Comparison of ENCODE assay signal across 19 cellular contexts in genomic region chr19:38910488-38910887, GRCh38. TPM values are rescaled to one million over a fixed set of nuclear protein-coding genes. Genes with fewer than 3 reads are reported as not detected.
DNase-seq lines count a peak whose midpoint lies in the region; FAIRE-seq and TF ChIP-seq lines count a peak whose summit lies in the region.
"Had no signal": no experiment of that assay in that cellular context is flagged by ENCODE, and none has a peak within 500 bp of the region (broad histone marks: within the 10 kb centered on the region; RNA-seq: fewer than 3 reads in every experiment).

No MANE protein-coding gene starts in this region.

- no peaks in the 10 kb centered on the region for H3K27me3 ChIP-seq in osteoblast (ENCODE audit: insufficient read depth, low read length)
- peaks cover 0 to 11% of the 10 kb centered on the region in 2 donors for H3K27me3 ChIP-seq in uterus
- H3K27me3 ChIP-seq: BLaER1 treated with 17β-estradiol and CSF1 and Interleukin-3, amounts not matched to agents 10 nM and 100 nM had no signal

- peaks cover 26 to 35% of the 10 kb centered on the region in 2 experiments for H3K36me3 ChIP-seq in HEK293 (ENCODE audit: control insufficient read depth in 2 of 2, insufficient read depth in 1 of 2, low read length in 2 of 2)
- no peaks in the 10 kb centered on the region for H3K36me3 ChIP-seq in osteoblast (ENCODE audit: insufficient read depth, low read length)
- no peaks in the 10 kb centered on the region for H3K36me3 ChIP-seq in uterus

- no peak overlapping the region for H2AFZ ChIP-seq in osteoblast (ENCODE audit: low read length)
- H2AFZ ChIP-seq: GM23248 had no signal

- H3K4me2 ChIP-seq in osteoblast (ENCODE audit: insufficient read depth, low read length), result no peak overlapping the region
- H3K4me2 ChIP-seq: BLaER1 treated with 17β-estradiol and CSF1 and Interleukin-3, amounts not matched to agents 10 nM and 100 nM had no signal

- CTCF ChIA-PET in activated naive CD4-positive, alpha-beta T cell treated with anti-CD3 and anti-CD28 coated beads, Interleukin-2, amount 10 ng/mL, durations not matched to agents 7 days and 5 days (lab: Charles Lee), result no interaction called here
- CTCF ChIA-PET in HEK293 (lab: Yijun Ruan, JAX), result no interaction called here

- H3K9me3 ChIP-seq in HEK293 (ENCODE audit: control insufficient read depth, insufficient read depth, low read depth, low read length), result no peaks in the 10 kb centered on the region
- H3K9me3 ChIP-seq in osteoblast (ENCODE audit: low read depth, low read length), result no peaks in the 10 kb centered on the region
- H3K9me3 ChIP-seq in uterus, result no peaks in the 10 kb centered on the region

- peak overlapping the region; percentile 80 for H3K27ac Mint-ChIP-seq in activated naive CD4-positive, alpha-beta T cell treated with anti-CD3 and anti-CD28 coated beads, Interleukin-2, amount 50 U/mL, for 24 hours
- no peak overlapping the region for H3K27ac Mint-ChIP-seq in activated naive CD4-positive, alpha-beta T cell treated with anti-CD3 and anti-CD28 coated beads, Interleukin-2, amount 10 ng/mL, durations not matched to agents 7 days and 5 days
- H3K27ac Mint-ChIP-seq in glutamatergic neuron (ENCODE audit: unreplicated experiment), result peak overlapping the region; percentile 33
- H3K27ac Mint-ChIP-seq: H9 had no signal

- no peak for FAIRE-seq in HTR-8/SVneo (lab: Jason Lieb, UNC)
- FAIRE-seq: GM12878, GM18507 had no signal

- H4K20me1 ChIP-seq in osteoblast (ENCODE audit: insufficient read depth, low read length), result no peaks in the 10 kb centered on the region

- no peak for DNase-seq in activated naive CD4-positive, alpha-beta T cell treated with anti-CD3 and anti-CD28 coated beads, Interleukin-2, amount 10 ng/mL, durations not matched to agents 7 days and 5 days
- DNase-seq in glutamatergic neuron (no peak), osteoblast (ENCODE audit: insufficient read length, low spot score, missing footprints) (peak; percentile 81), HTR-8/SVneo (ENCODE audit: insufficient read length, low spot score) (no peak), uterus (no peak)
- DNase-seq in stimulated activated CD4-positive, alpha-beta T cell treated with anti-CD3 and anti-CD28 coated beads, Interleukin-15, amount 100 ng/mL, for 24 hours, result no peak
- DNase-seq: 8988T; AML-193; CD4-positive, CD25-positive, alpha-beta regulatory T cell; DMS79; GM23248; H9 had no signal

- TF ChIP-seq POLR2A in uterus (IDR thresholded peaks at IDR 0.05), result no peak

- no peak overlapping the region for H3K4me3 Mint-ChIP-seq in activated naive CD4-positive, alpha-beta T cell treated with anti-CD3 and anti-CD28 coated beads, Interleukin-2, amount 50 U/mL, for 24 hours
- no peak overlapping the region for H3K4me3 Mint-ChIP-seq in activated naive CD4-positive, alpha-beta T cell treated with anti-CD3 and anti-CD28 coated beads, Interleukin-2, amount 10 ng/mL, durations not matched to agents 7 days and 5 days
- H3K4me3 Mint-ChIP-seq in glutamatergic neuron (ENCODE audit: unreplicated experiment), result peak overlapping the region; percentile 34
- H3K4me3 Mint-ChIP-seq: H9 had no signal

- H3K36me3 Mint-ChIP-seq in activated naive CD4-positive, alpha-beta T cell treated with anti-CD3 and anti-CD28 coated beads, Interleukin-2, amount 50 U/mL, for 24 hours, result peaks cover 11% of the 10 kb centered on the region
- H3K36me3 Mint-ChIP-seq in activated naive CD4-positive, alpha-beta T cell treated with anti-CD3 and anti-CD28 coated beads, Interleukin-2, amount 10 ng/mL, durations not matched to agents 7 days and 5 days, result peaks cover 23% of the 10 kb centered on the region
- peaks cover 10% of the 10 kb centered on the region for H3K36me3 Mint-ChIP-seq in glutamatergic neuron (ENCODE audit: unreplicated experiment)

- no peaks in the 10 kb centered on the region for H3K4me1 ChIP-seq in HEK293 (ENCODE audit: control insufficient read depth, insufficient read depth, low read length)
- no peaks in the 10 kb centered on the region for H3K4me1 ChIP-seq in osteoblast (ENCODE audit: insufficient read depth, low read length)
- H3K4me1 ChIP-seq in uterus, result no peaks in the 10 kb centered on the region

- no peak overlapping the region for H3K4me3 ChIP-seq in HEK293 (ENCODE audit: low read depth, low read length)
- no peak overlapping the region for H3K4me3 ChIP-seq in osteoblast (ENCODE audit: insufficient read depth, low read length)
- no peak overlapping the region for H3K4me3 ChIP-seq in uterus
- H3K4me3 ChIP-seq: BLaER1 treated with 17β-estradiol and CSF1 and Interleukin-3, amounts not matched to agents 10 nM and 100 nM; GM12878; GM23248 had no signal

- intact Hi-C loops in uterus (cut with DNase I; ENCODE audit: low total_unique reads), result no loop called here

- POLR2A ChIA-PET in HEK293 (lab: Yijun Ruan, JAX), result no interaction called here

- H3K27me3 Mint-ChIP-seq in activated naive CD4-positive, alpha-beta T cell treated with anti-CD3 and anti-CD28 coated beads, Interleukin-2, amount 50 U/mL, for 24 hours, result no peaks in the 10 kb centered on the region
- H3K27me3 Mint-ChIP-seq in activated naive CD4-positive, alpha-beta T cell treated with anti-CD3 and anti-CD28 coated beads, Interleukin-2, amount 10 ng/mL, durations not matched to agents 7 days and 5 days, result no peaks in the 10 kb centered on the region
- H3K27me3 Mint-ChIP-seq in glutamatergic neuron (ENCODE audit: unreplicated experiment), result peaks cover 9% of the 10 kb centered on the region
- H3K27me3 Mint-ChIP-seq: CD4-positive, CD25-positive, alpha-beta regulatory T cell had no signal

- H3K27ac ChIP-seq in HEK293 (ENCODE audit: extremely low read depth, low read depth, low read length) (no peak overlapping the region), osteoblast (ENCODE audit: low read depth, low read length) (no peak overlapping the region), uterus (no peak overlapping the region)
- H3K27ac ChIP-seq: BLaER1 treated with 17β-estradiol and CSF1 and Interleukin-3, amounts not matched to agents 10 nM and 100 nM; GM23248; HL-60 had no signal

- peaks cover 15% of the 10 kb centered on the region for H3K4me1 Mint-ChIP-seq in activated naive CD4-positive, alpha-beta T cell treated with anti-CD3 and anti-CD28 coated beads, Interleukin-2, amount 50 U/mL, for 24 hours
- H3K4me1 Mint-ChIP-seq in activated naive CD4-positive, alpha-beta T cell treated with anti-CD3 and anti-CD28 coated beads, Interleukin-2, amount 10 ng/mL, durations not matched to agents 7 days and 5 days, result peaks cover 10% of the 10 kb centered on the region
- peaks cover 8% of the 10 kb centered on the region for H3K4me1 Mint-ChIP-seq in glutamatergic neuron (ENCODE audit: low read depth, unreplicated experiment)

- no peaks in the 10 kb centered on the region for H3K9me3 Mint-ChIP-seq in activated naive CD4-positive, alpha-beta T cell treated with anti-CD3 and anti-CD28 coated beads, Interleukin-2, amount 50 U/mL, for 24 hours
- peaks cover 6% of the 10 kb centered on the region for H3K9me3 Mint-ChIP-seq in activated naive CD4-positive, alpha-beta T cell treated with anti-CD3 and anti-CD28 coated beads, Interleukin-2, amount 10 ng/mL, durations not matched to agents 7 days and 5 days
- peaks cover 15% of the 10 kb centered on the region for H3K9me3 Mint-ChIP-seq in glutamatergic neuron (ENCODE audit: unreplicated experiment)
- H3K9me3 Mint-ChIP-seq: CD4-positive, CD25-positive, alpha-beta regulatory T cell had no signal

- H3K79me2 ChIP-seq in osteoblast (ENCODE audit: insufficient read depth, low read length), result no peaks in the 10 kb centered on the region

- no peak for TF ChIP-seq CTCF in HEK293 (tag by site-specific recombination; IDR thresholded peaks at IDR 0.05)
- no peak for TF ChIP-seq CTCF in glutamatergic neuron (IDR thresholded peaks at IDR 0.05; ENCODE audit: partially characterized antibody, unreplicated experiment)
- TF ChIP-seq CTCF in osteoblast (IDR thresholded peaks at IDR 0.05; ENCODE audit: extremely low read depth, low read depth, low read length), result no peak
- TF ChIP-seq CTCF in uterus (IDR thresholded peaks at IDR 0.05), result no peak

TF ChIP-seq in HEK293, 187 proteins besides CTCF, POLR2A, EP300 and RAD21 (continues in another document):
- TF ChIP-seq ZFHX2 (tag by site-specific recombination; conservative IDR thresholded peaks at IDR 0.05) (peak; percentile 20; the same call in 1 of the 2 replicates), EGR2 (tag by site-specific recombination; IDR thresholded peaks at IDR 0.05; ENCODE audit: low read depth) (peak; percentile 38; the same call in 1 of the 2 replicates), ZNF558 (tag by site-specific recombination; IDR thresholded peaks at IDR 0.05) (no peak), PRDM6 (tag by site-specific recombination; IDR thresholded peaks at IDR 0.05) (no peak), KLF1 (tag by site-specific recombination; IDR thresholded peaks at IDR 0.05) (no peak), ZSCAN16 (tag by site-specific recombination; IDR thresholded peaks at IDR 0.05) (no peak), ZNF747 (tag by site-specific recombination; IDR thresholded peaks at IDR 0.05) (no peak), ZNF629 (tag by site-specific recombination; IDR thresholded peaks at IDR 0.05) (no peak)

RNA-seq across cellular contexts. Expression of gene CCER2, which starts 1.5 kb away (rescaled TPM):
- 51.1 TPM for total RNA-seq in glutamatergic neuron (ENCODE audit: unreplicated experiment)
- not detected in 2 replicates for total RNA-seq in osteoblast
- total RNA-seq in uterus, result 1 to 10 TPM in 1 of 4 donors, under 1 TPM in 1, not detected in 2; 0.43 to 1.2 TPM
- total RNA-seq: G401, GM23248 had no signal

RNA-seq across cellular contexts. Expression of gene NFKBIB, which starts 10.7 kb away (rescaled TPM):
- total RNA-seq in glutamatergic neuron (ENCODE audit: unreplicated experiment) (12.8 TPM), osteoblast (9.1 and 12.7 TPM in 2 replicates), uterus (10 to 100 TPM in 3 of 4 donors, 1 to 10 TPM in 1; 5.2 to 37.4 (median 19.4) TPM)

RNA-seq across cellular contexts. Expression of gene SIRT2, which starts 11.1 kb away (rescaled TPM):
- total RNA-seq in glutamatergic neuron (ENCODE audit: unreplicated experiment) (91.3 TPM), osteoblast (76.9 and 77.4 TPM in 2 replicates), uterus (100 to 1,000 TPM in 2 of 4 donors, 10 to 100 TPM in 2; 46.0 to 171 (median 80.2) TPM)

RNA-seq across cellular contexts. Expression of gene SARS2, which starts 20.1 kb away (rescaled TPM):
- total RNA-seq in glutamatergic neuron (ENCODE audit: unreplicated experiment) (49.2 TPM), osteoblast (20.3 and 21.7 TPM in 2 replicates), uterus (10 to 100 TPM in 2 of 4 donors, 1 to 10 TPM in 2; 1.3 to 18.4 (median 10.6) TPM)

RNA-seq across cellular contexts. Expression of gene MRPS12, which starts 20.3 kb away (rescaled TPM):
- total RNA-seq in glutamatergic neuron (ENCODE audit: unreplicated experiment) (30.4 TPM), osteoblast (21.5 and 25.7 TPM in 2 replicates), uterus (10 to 100 TPM; 16.9 to 83.8 (median 19.2) TPM)

Comparison
In these comparisons a context has a peak if more than half of its experiments do, and no peak if none do; other contexts are left out.
1. RNA of gene CCER2, which starts 1.5 kb away (total RNA-seq): 51.1 TPM in glutamatergic neuron (single experiment); 0.43 to 1.2 TPM in uterus and not detected in osteoblast; every median in the first group is over 10 times any median in the second.